Comparison of ENCODE assay signal across 11 cellular contexts in genomic region chr2:10935953-10936942, GRCh38. TPM values are rescaled to one million over a fixed set of nuclear protein-coding genes. Genes with fewer than 3 reads are reported as not detected.
DNase-seq lines count a peak whose midpoint lies in the region; ATAC-seq and TF ChIP-seq lines count a peak whose summit lies in the region.
"Had no signal": no experiment of that assay in that cellular context is flagged by ENCODE, and none has a peak within 500 bp of the region (broad histone marks: within the 10 kb centered on the region; RNA-seq: fewer than 3 reads in every experiment).

No MANE protein-coding gene starts in this region.

- H3K9ac ChIP-seq in mammary epithelial cell (ENCODE audit: insufficient read depth, low read length): no peak overlapping the region
- peak overlapping the region; percentile 46 for H3K9ac ChIP-seq in mesenchymal stem cell (ENCODE audit: low read length)

- DNase-seq in DMS53 treated with DMSO at 0.1 percent for 48 hours (lab: John Stamatoyannopoulos, UW; ENCODE audit: unreplicated experiment) (peak; percentile 95), M059J (ENCODE audit: low read depth) (peak; percentile 99), mammary epithelial cell (peak; percentile 96), mesenchymal stem cell (peak; percentile 100), activated gamma-delta T cell treated with Interleukin-2 at 50 U/mL for 16 hours (no peak), inferior parietal cortex (ENCODE audit: extremely low spot score) (no peak)
- DNase-seq: activated T-cell treated with anti-CD3 and anti-CD28 coated beads for 4 hours, kidney, NCI-H1092 treated with DMSO at 0.1 percent for 48 hours had no signal

- in situ Hi-C loops in mammary epithelial cell (cut with MboI; ENCODE audit: low sequenced_read_pairs in 2 of 2): no loop called here

- ATAC-seq in GM21825 (IDR thresholded peaks at IDR 0.05; ENCODE audit: unreplicated experiment): no peak
- no peak for ATAC-seq in HG03097 (IDR thresholded peaks at IDR 0.05; ENCODE audit: low FRiP score, unreplicated experiment)

- H3K36me3 ChIP-seq in mammary epithelial cell (ENCODE audit: insufficient read depth, low read length) (no peaks in the 10 kb centered on the region), mesenchymal stem cell (ENCODE audit: control insufficient read depth in 1 of 2, insufficient read depth in 2 of 2, low read depth in 1 of 2, low read length in 2 of 2) (no peaks in the 10 kb centered on the region)

- H2AK5ac ChIP-seq in mesenchymal stem cell (ENCODE audit: low read length, severe bottlenecking): no peak overlapping the region

- no peaks in the 10 kb centered on the region for H3K79me2 ChIP-seq in mammary epithelial cell (ENCODE audit: insufficient read depth, low read length)

- H3K27ac ChIP-seq in mammary epithelial cell (ENCODE audit: insufficient read depth, low read depth, low read length): no peak overlapping the region
- H3K27ac ChIP-seq in mesenchymal stem cell (ENCODE audit: low read length, poor library complexity, severe bottlenecking): peak overlapping the region; percentile 14

- H2BK5ac ChIP-seq in mesenchymal stem cell (ENCODE audit: low read depth, low read length, poor library complexity, severe bottlenecking): no peak overlapping the region

- peak overlapping the region; percentile 65 for H2BK120ac ChIP-seq in mesenchymal stem cell (ENCODE audit: low read depth, low read length)

- H3K23ac ChIP-seq in mesenchymal stem cell (ENCODE audit: low read length in 2 of 2): no peak overlapping the region

- H2BK15ac ChIP-seq in mesenchymal stem cell (ENCODE audit: low read depth, poor library complexity, severe bottlenecking): no peak overlapping the region

- H4K91ac ChIP-seq in mesenchymal stem cell (ENCODE audit: low read length): no peak overlapping the region

- WGBS in mammary epithelial cell (ENCODE audit: low coverage, missing lambda C conversion rate): 64% methylated on average over 15 of the region's 17 CpGs
- WGBS in mesenchymal stem cell: 21% methylated on average over 12 of the region's 17 CpGs

- BruUV-seq in mammary epithelial cell (replicated peaks; lab: Mats Ljungman, UMichigan): no TSS peak

- no peak overlapping the region for H3K14ac ChIP-seq in mesenchymal stem cell (ENCODE audit: low read length in 2 of 2)

- H3K79me1 ChIP-seq in mesenchymal stem cell (replicated peaks; ENCODE audit: low read length, poor library complexity, severe bottlenecking): no peaks in the 10 kb centered on the region

- no peak overlapping the region for H4K8ac ChIP-seq in mesenchymal stem cell (ENCODE audit: low read length)

- CTCF ChIA-PET in mammary epithelial cell (lab: Charles Lee; ENCODE audit: low non-redundant PET): interaction anchor here (0.7 kb wide), 1 partner anchor 34 kb away, joined by 4 read pairs; no protein-coding TSS in a partner anchor

- H3K4me2 ChIP-seq in mammary epithelial cell (ENCODE audit: insufficient read depth, low read depth, low read length) (no peak overlapping the region), mesenchymal stem cell (ENCODE audit: low read length, poor library complexity, severe bottlenecking) (no peak overlapping the region)

- no peaks in the 10 kb centered on the region for H4K20me1 ChIP-seq in mammary epithelial cell (ENCODE audit: insufficient read depth, low read length)

- peaks cover 11% of the 10 kb centered on the region for H3K9me3 ChIP-seq in mammary epithelial cell (replicated peaks; ENCODE audit: insufficient read depth, low read length)
- peaks cover 17% of the 10 kb centered on the region for H3K9me3 ChIP-seq in mesenchymal stem cell (ENCODE audit: control insufficient read depth, low read length)

- no peak overlapping the region for H3K4me3 ChIP-seq in mammary epithelial cell (replicated peaks in 1 of 3; ENCODE audit: insufficient read depth in 1 of 3, low read depth in 2 of 3, low read length in 3 of 3)
- H3K4me3 ChIP-seq in mesenchymal stem cell (ENCODE audit: insufficient read depth in 1 of 2, low read depth in 1 of 2, low read length in 2 of 2): no peak overlapping the region

- TF ChIP-seq CTCF in mammary epithelial cell (conservative IDR thresholded peaks at IDR 0.05 in 1 of 2, IDR thresholded peaks at IDR 0.05 in 1 of 2; ENCODE audit: extremely low read depth in 1 of 2, insufficient read depth in 1 of 2, low read depth in 1 of 2, low read length in 2 of 2): no peak

- H3K18ac ChIP-seq in mesenchymal stem cell (ENCODE audit: low read depth in 1 of 2, low read length in 2 of 2): peak overlapping the region; percentile 17 to 40

- H2AFZ ChIP-seq in mammary epithelial cell (ENCODE audit: low read depth, low read length) (no peak overlapping the region), mesenchymal stem cell (ENCODE audit: low read depth, low read length) (no peak overlapping the region)

- dilution Hi-C loops in mammary epithelial cell (cut with HindIII; ENCODE audit: low sequenced_read_pairs): no loop called here

- H3K27me3 ChIP-seq in mammary epithelial cell (ENCODE audit: insufficient read depth, low read length): no peaks in the 10 kb centered on the region
- H3K27me3 ChIP-seq in mesenchymal stem cell (ENCODE audit: control insufficient read depth in 1 of 2, insufficient read depth in 1 of 2, low read length in 2 of 2): peaks cover 4% of the 10 kb centered on the region in 2 experiments

- peak overlapping the region; percentile 10 to 64 for H3K4ac ChIP-seq in mesenchymal stem cell (ENCODE audit: low read depth in 1 of 2, low read length in 2 of 2)

- H3K4me1 ChIP-seq in mammary epithelial cell (ENCODE audit: insufficient read depth, low read length): peaks cover 14% of the 10 kb centered on the region
- H3K4me1 ChIP-seq in mesenchymal stem cell (ENCODE audit: control insufficient read depth, insufficient read depth, low read depth, low read length): peaks cover 35% of the 10 kb centered on the region

- H2BK12ac ChIP-seq in mesenchymal stem cell (ENCODE audit: low read length in 2 of 2): peak overlapping the region; percentile 44 to 98

- intact Hi-C loops in mammary epithelial cell (cut with micrococcal nuclease): no loop called here

RNA-seq across cellular contexts. Expression of gene KCNF1, which starts 24.5 kb away (rescaled TPM):
- total RNA-seq in M059J (2014; rRNA removed; shearing (Covaris generic)): 0.07 TPM in 1 of 2 replicates, not detected in the other
- total RNA-seq in mammary epithelial cell: 1 to 10 TPM in 1 of 2 donors, under 1 TPM in 1; 0.54 to 2.5 TPM
- 0.26 TPM for polyA plus RNA-seq in mammary epithelial cell
- polyA minus RNA-seq in mammary epithelial cell: not detected
- 1.2 TPM for polyA plus RNA-seq in mesenchymal stem cell (2013, experiment 1 of 2)
- 1.3 TPM for polyA plus RNA-seq in mesenchymal stem cell (2013, experiment 2 of 2)

Comparison
In these comparisons a context has a peak if more than half of its experiments do, and no peak if none do; other contexts are left out.
1. DNase-seq: peak in DMS53 treated with DMSO at 0.1 percent for 48 hours (single experiment), M059J (single experiment), mammary epithelial cell (single experiment) and mesenchymal stem cell (single experiment); none in activated gamma-delta T cell treated with Interleukin-2 at 50 U/mL for 16 hours (single experiment) and inferior parietal cortex (single experiment).